ENCODE assay signal across 8 cellular contexts in the genomic region with DNA sequence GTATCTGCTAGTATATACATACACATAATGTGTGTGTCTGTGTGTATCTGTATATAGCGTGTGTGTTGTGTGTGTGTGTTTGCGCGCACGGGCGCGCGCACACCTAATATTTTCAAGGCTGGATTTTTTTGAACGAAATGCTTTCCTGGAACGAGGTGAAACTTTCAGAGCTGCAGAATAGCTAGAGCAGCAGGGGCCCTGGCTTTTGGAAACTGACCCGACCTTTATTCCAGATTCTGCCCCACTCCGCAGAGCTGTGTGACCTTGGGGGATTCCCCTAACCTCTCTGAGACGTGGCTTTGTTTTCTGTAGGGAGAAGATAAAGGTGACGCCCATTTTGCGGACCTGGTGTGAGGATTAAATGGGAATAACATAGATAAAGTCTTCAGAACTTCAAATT. TPM values are rescaled to one million over a fixed set of nuclear protein-coding genes. Genes with fewer than 3 reads are reported as not detected.
DNase-seq lines count a peak whose midpoint lies in the region; ATAC-seq and TF ChIP-seq lines count a peak whose summit lies in the region.

No MANE protein-coding gene starts in this region.

- peaks cover 6% of the 10 kb centered on the region for H3K36me3 Mint-ChIP-seq in CD4-positive, CD25-positive, alpha-beta regulatory T cell

- peak overlapping the region; percentile 91 to 98 (median 96) for H3K27ac Mint-ChIP-seq in CD4-positive, CD25-positive, alpha-beta regulatory T cell
- H3K27ac Mint-ChIP-seq in stimulated activated naive CD8-positive, alpha-beta T cell treated with anti-CD3 and anti-CD28 coated beads, Interleukin-15, amount 100 ng/mL, for 72 hours = peak overlapping the region; percentile 91 to 96

- TF ChIP-seq CTCF in NB4 (IDR thresholded peaks at IDR 0.05; ENCODE audit: low read depth, low read length) = no peak
- peak in 1 of 7 experiments; percentile 3 for TF ChIP-seq CTCF in body of pancreas (IDR thresholded peaks at IDR 0.05)

- no peaks in the 10 kb centered on the region for H3K9me3 Mint-ChIP-seq in CD4-positive, CD25-positive, alpha-beta regulatory T cell
- H3K9me3 Mint-ChIP-seq in stimulated activated naive CD8-positive, alpha-beta T cell treated with anti-CD3 and anti-CD28 coated beads, Interleukin-15, amount 100 ng/mL, for 72 hours = no peaks in the 10 kb centered on the region

- H3K4me3 Mint-ChIP-seq in CD4-positive, CD25-positive, alpha-beta regulatory T cell = peak overlapping the region; percentile 95 to 97 (median 96)
- H3K4me3 Mint-ChIP-seq in stimulated activated naive CD8-positive, alpha-beta T cell treated with anti-CD3 and anti-CD28 coated beads, Interleukin-15, amount 100 ng/mL, for 72 hours = peak overlapping the region; percentile 96 to 97

- intact Hi-C loops in body of pancreas (cut with DNase I) = no loop called here

- H3K4me1 Mint-ChIP-seq in CD4-positive, CD25-positive, alpha-beta regulatory T cell = peaks cover 10 to 33% (median 12%) of the 10 kb centered on the region in 4 donors
- peaks cover 15% of the 10 kb centered on the region for H3K4me1 Mint-ChIP-seq in stimulated activated naive CD8-positive, alpha-beta T cell treated with anti-CD3 and anti-CD28 coated beads, Interleukin-15, amount 100 ng/mL, for 72 hours

- no peaks in the 10 kb centered on the region for H3K27me3 ChIP-seq in CD4-positive, CD25-positive, alpha-beta regulatory T cell (ENCODE audit: control insufficient read depth, insufficient read depth, low read length)
- no peaks in the 10 kb centered on the region for H3K27me3 ChIP-seq in body of pancreas

- no peak for ATAC-seq in CD4-positive, CD25-positive, alpha-beta regulatory T cell (ENCODE audit: low read depth in 2 of 2)
- ATAC-seq in GM21526 (IDR thresholded peaks at IDR 0.05; ENCODE audit: low FRiP score, unreplicated experiment) (peak; percentile 27), body of pancreas (peak; percentile 26), left lobe of liver (peak; percentile 67)
- ATAC-seq in stimulated activated naive CD8-positive, alpha-beta T cell treated with anti-CD3 and anti-CD28 coated beads, Interleukin-15, amount 100 ng/mL, for 72 hours = peak; percentile 41

- TF ChIP-seq POLR2A in NB4 (IDR thresholded peaks at IDR 0.05; ENCODE audit: extremely low read depth, insufficient read length) = no peak
- TF ChIP-seq POLR2A in body of pancreas (IDR thresholded peaks at IDR 0.05) = no peak

- H3K4me3 ChIP-seq in CD4-positive, CD25-positive, alpha-beta regulatory T cell (ENCODE audit: low read depth, low read length) = peak overlapping the region; percentile 86
- peak overlapping the region; percentile 85 for H3K4me3 ChIP-seq in NB4 (ENCODE audit: low read depth, low read length)
- H3K4me3 ChIP-seq in body of pancreas = peak overlapping the region; percentile 19 to 26

- H3K4me1 ChIP-seq in CD4-positive, CD25-positive, alpha-beta regulatory T cell (ENCODE audit: control insufficient read depth, insufficient read depth, low read length, poor library complexity, severe bottlenecking) = peaks cover 14% of the 10 kb centered on the region
- peaks cover 11% of the 10 kb centered on the region for H3K4me1 ChIP-seq in body of pancreas

- peak overlapping the region; percentile 51 for H3K27ac ChIP-seq in CD4-positive, CD25-positive, alpha-beta regulatory T cell (ENCODE audit: insufficient read depth, low read length, poor library complexity, severe bottlenecking)
- H3K27ac ChIP-seq in body of pancreas = peak overlapping the region; percentile 75 to 91 (median 88)

- H3K36me3 ChIP-seq in CD4-positive, CD25-positive, alpha-beta regulatory T cell (ENCODE audit: control insufficient read depth, insufficient read depth, low read length) = no peaks in the 10 kb centered on the region
- no peaks in the 10 kb centered on the region for H3K36me3 ChIP-seq in body of pancreas (replicated peaks in 1 of 2; ENCODE audit: insufficient read depth in 1 of 2, low read depth in 2 of 2)

- no peak for DNase-seq in CD4-positive, CD25-positive, alpha-beta regulatory T cell
- DNase-seq in NB4 (ENCODE audit: low read depth) (peak; percentile 18), body of pancreas (peak; percentile 27 to 36 (median 30)), left lobe of liver (ENCODE audit: low spot score) (peak; percentile 56), NCI-H1930 (lab: John Stamatoyannopoulos, UW) (no peak), islet precursor cell (no peak)
- DNase-seq in stimulated activated naive CD8-positive, alpha-beta T cell treated with anti-CD3 and anti-CD28 coated beads, Interleukin-15, amount 100 ng/mL, for 72 hours = peak in 1 of 2 donors; percentile 26

- no peaks in the 10 kb centered on the region for H3K9me3 ChIP-seq in CD4-positive, CD25-positive, alpha-beta regulatory T cell (ENCODE audit: control insufficient read depth in 2 of 2, low read length in 2 of 2)
- H3K9me3 ChIP-seq in body of pancreas = no peaks in the 10 kb centered on the region

- 1 to 2% methylated on average over 13 to 14 of the region's 14 CpGs for WGBS in body of pancreas, 2 donors

- H3K27me3 Mint-ChIP-seq in CD4-positive, CD25-positive, alpha-beta regulatory T cell = no peaks in the 10 kb centered on the region
- no peaks in the 10 kb centered on the region for H3K27me3 Mint-ChIP-seq in stimulated activated naive CD8-positive, alpha-beta T cell treated with anti-CD3 and anti-CD28 coated beads, Interleukin-15, amount 100 ng/mL, for 72 hours

RNA-seq across cellular contexts. Expression of a gene that starts 0.8 kb away (rescaled TPM):
- total RNA-seq in CD4-positive, CD25-positive, alpha-beta regulatory T cell = 15.4 TPM
- 10 to 100 TPM; 37.2 to 58.7 (median 50.0) TPM for polyA plus RNA-seq in CD4-positive, CD25-positive, alpha-beta regulatory T cell
- total RNA-seq in body of pancreas (1 to 10 TPM; 3.1 to 6.9 TPM), left lobe of liver (27.1 TPM)

RNA-seq across cellular contexts. Expression of a gene that starts 22.4 kb away (rescaled TPM):
- total RNA-seq in CD4-positive, CD25-positive, alpha-beta regulatory T cell = not detected
- polyA plus RNA-seq in CD4-positive, CD25-positive, alpha-beta regulatory T cell = not detected
- total RNA-seq in body of pancreas (not detected), left lobe of liver (not detected)

Comparison
In these comparisons a context has a peak if more than half of its experiments do, and no peak if none do; other contexts are left out.
1. ATAC-seq: peak in GM21526 (single experiment), body of pancreas (single experiment), left lobe of liver (single experiment) and stimulated activated naive CD8-positive, alpha-beta T cell treated with anti-CD3 and anti-CD28 coated beads, Interleukin-15, amount 100 ng/mL, for 72 hours (single experiment); none in CD4-positive, CD25-positive, alpha-beta regulatory T cell (0 of 2).
2. DNase-seq: peak in NB4 (single experiment), body of pancreas (4 of 4) and left lobe of liver (single experiment); none in CD4-positive, CD25-positive, alpha-beta regulatory T cell (0 of 3), NCI-H1930 (0 of 2) and islet precursor cell (single experiment).
3. H3K4me3 ChIP-seq: peak in every context shown above with its lines; median percentile 86 in CD4-positive, CD25-positive, alpha-beta regulatory T cell; 85 in NB4; 22 in body of pancreas.